In the genomic region with DNA sequence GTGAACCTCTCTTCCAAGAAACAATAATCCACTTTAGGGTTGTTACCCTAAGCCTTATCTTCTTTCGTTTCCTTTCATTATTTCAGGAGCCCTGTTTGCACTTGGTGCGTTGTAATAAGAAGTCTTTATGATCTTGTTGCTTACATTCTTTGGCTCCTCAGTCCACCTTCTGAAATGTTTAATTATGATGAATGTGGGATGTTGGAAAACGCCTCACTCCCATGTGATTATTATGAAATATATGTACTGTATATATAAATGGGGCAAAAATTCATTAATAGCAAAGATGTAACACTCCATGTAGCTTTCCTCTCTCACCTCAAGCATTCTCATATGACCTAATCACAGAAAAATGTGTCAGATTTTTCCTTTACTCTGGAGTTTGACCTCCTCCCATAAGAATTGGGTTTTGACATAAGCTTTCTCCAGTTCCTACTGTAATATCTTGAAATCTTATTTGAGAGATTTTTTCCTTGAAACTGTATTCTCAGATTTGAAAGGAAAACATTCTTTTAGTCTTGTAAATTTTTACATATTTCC, we compare ENCODE assay signal across 24 cellular contexts.
DNase-seq lines count a peak whose midpoint lies in the region; ATAC-seq, FAIRE-seq and TF ChIP-seq lines count a peak whose summit lies in the region.
"Had no signal": no experiment of that assay in that cellular context is flagged by ENCODE, and none has a peak within 500 bp of the region (broad histone marks: within the 10 kb centered on the region; RNA-seq: fewer than 3 reads in every experiment).

No MANE protein-coding gene starts in this region.

- H2AFZ ChIP-seq in K562 (ENCODE audit: low read depth, low read length), result peak overlapping the region; percentile 56
- H2AFZ ChIP-seq in OCI-LY7 (ENCODE audit: low read length), result no peak overlapping the region
- H2AFZ ChIP-seq: PC-9 had no signal

- TF ChIP-seq CTCF in K562 (IDR thresholded peaks at IDR 0.05 in 2 of 3, conservative IDR thresholded peaks at IDR 0.05 in 1 of 3; ENCODE audit: insufficient read depth in 2 of 3, low read depth in 1 of 3, low read length in 3 of 3), result no peak
- no peak for TF ChIP-seq CTCF in OCI-LY7 (conservative IDR thresholded peaks at IDR 0.05; ENCODE audit: low read length)

- no peak overlapping the region for H3K9ac ChIP-seq in K562 (ENCODE audit: insufficient read depth in 1 of 2, low read depth in 2 of 2, low read length in 2 of 2)

- H3K36me3 ChIP-seq in K562 (ENCODE audit: control insufficient read depth, insufficient read depth, low read length), result no peaks in the 10 kb centered on the region
- H3K36me3 ChIP-seq in OCI-LY7 (ENCODE audit: insufficient read depth, low read length), result no peaks in the 10 kb centered on the region
- H3K36me3 ChIP-seq: pancreas, right lobe of liver had no signal

- ATAC-seq in K562, result no peak
- ATAC-seq: activated naive CD8-positive, alpha-beta T cell treated with anti-CD3 and anti-CD28 coated beads, Interleukin-2, amount 50 U/mL, for 24 hours; natural killer cell; pancreas; right lobe of liver had no signal

- DNase-seq in EH (ENCODE audit: low read depth) (peak; percentile 10), LHCN-M2 (ENCODE audit: low read depth) (peak; percentile 42), K562 (ENCODE audit: extremely low read depth in 1 of 4, low spot score in 3 of 4) (no peak), kidney tubule cell (ENCODE audit: low spot score) (peak; percentile 47), amygdala (lab: John Stamatoyannopoulos, UW) (no peak), OCI-LY7 (ENCODE audit: low spot score) (no peak)
- DNase-seq in stimulated activated CD4-positive, alpha-beta T cell treated with anti-CD3 and anti-CD28 coated beads, Interleukin-12 subunit alpha, Interleukin-12 subunit beta, amount 100 ng/mL, for 4 hours, result no peak
- no peak for DNase-seq in stimulated activated CD8-positive, alpha-beta memory T cell treated with anti-CD3 and anti-CD28 coated beads, Interleukin-4, amount 100 ng/mL, for 48 hours
- DNase-seq: activated CD4-positive, alpha-beta T cell treated with anti-CD3 and anti-CD28 coated beads, Interleukin-2, amount 10 ng/mL, durations not matched to agents 7 days and 5 days; activated CD8-positive, alpha-beta memory T cell treated with anti-CD3 and anti-CD28 coated beads, Interleukin-2, amount 50 U/mL, for 4 hours; activated effector memory CD4-positive, alpha-beta T cell treated with Interleukin-2 at 50 U/mL for 16 hours; activated naive CD8-positive, alpha-beta T cell treated with anti-CD3 and anti-CD28 coated beads, Interleukin-2, amount 50 U/mL, for 24 hours; DMS153; dorsolateral prefrontal cortex; erythroblast; hippocampal formation; natural killer cell; NCI-H2171; pancreas; right lobe of liver; T-helper 2 cell had no signal

- H3K79me2 ChIP-seq in K562 (ENCODE audit: control insufficient read depth, insufficient read depth, low read length) (no peaks in the 10 kb centered on the region), OCI-LY7 (ENCODE audit: insufficient read depth, low read depth, low read length) (no peaks in the 10 kb centered on the region)

- H3K27me3 ChIP-seq in K562 (ENCODE audit: control insufficient read depth in 2 of 2, insufficient read depth in 2 of 2, low read length in 2 of 2), result no peaks in the 10 kb centered on the region
- H3K27me3 ChIP-seq: pancreas, right lobe of liver had no signal

- no peak for FAIRE-seq in K562 (lab: Jason Lieb, UNC)
- FAIRE-seq: frontal cortex, GM12891, pancreas had no signal

- TF ChIP-seq RAD21 in K562 (CRISPR knock-in tag; conservative IDR thresholded peaks at IDR 0.05 in 1 of 2, IDR thresholded peaks at IDR 0.05 in 1 of 2), result no peak

- CTCF ChIA-PET in K562 (lab: Yijun Ruan, JAX; ENCODE audit: low intra/inter-chr PET ratio) (no interaction called here), OCI-LY7 (lab: Charles Lee; ENCODE audit: unreplicated experiment) (no interaction called here)

- in situ Hi-C loops in K562 (cut with MboI), result no loop called here

- no peak for TF ChIP-seq EP300 in K562 (IDR thresholded peaks at IDR 0.05; ENCODE audit: low read length)

- no peak overlapping the region for H3K4me3 ChIP-seq in K562
- no peak overlapping the region for H3K4me3 ChIP-seq in OCI-LY7 (ENCODE audit: low read depth, low read length, poor library complexity, severe bottlenecking)
- H3K4me3 ChIP-seq: dorsolateral prefrontal cortex, pancreas, PC-9, right lobe of liver had no signal

- WGBS in K562 (ENCODE audit: insufficient coverage, low coverage, missing lambda C conversion rate), result 34% methylated on average over 3 of the region's 3 CpGs

- POLR2A ChIA-PET in K562 (lab: Yijun Ruan, JAX), result interaction anchor here (1.1 kb wide), 1 partner anchor 8 kb away, joined by 3 read pairs; no protein-coding TSS in a partner anchor
- POLR2A ChIA-PET in OCI-LY7 (lab: Charles Lee), result interaction anchor here (0.6 to 1.1 kb wide), 2 partner anchors 8 to 63 kb away, joined by 3 to 5 read pairs; no protein-coding TSS in a partner anchor

- no peaks in the 10 kb centered on the region for H3K9me3 ChIP-seq in K562 (replicated peaks; ENCODE audit: control insufficient read depth, insufficient read depth, low read depth, low read length)
- H3K9me3 ChIP-seq in OCI-LY7 (ENCODE audit: low read length), result no peaks in the 10 kb centered on the region
- H3K9me3 ChIP-seq: pancreas, right lobe of liver had no signal

- intact Hi-C loops in K562 (cut with micrococcal nuclease), result no loop called here
- intact Hi-C loops in OCI-LY7 (cut with micrococcal nuclease; ENCODE audit: unreplicated experiment), result no loop called here

- no peaks in the 10 kb centered on the region for H3K9me2 ChIP-seq in OCI-LY7 (ENCODE audit: insufficient read depth, low read length)

- H3K4me1 ChIP-seq in K562 (replicated peaks in 1 of 2; ENCODE audit: control insufficient read depth in 2 of 2, insufficient read depth in 2 of 2, low read length in 2 of 2) (no peaks in the 10 kb centered on the region; a peak in 1 of 5 replicates), OCI-LY7 (ENCODE audit: insufficient read depth, low read length, poor library complexity, severe bottlenecking) (no peaks in the 10 kb centered on the region)
- H3K4me1 ChIP-seq: pancreas, right lobe of liver had no signal

- H4K20me1 ChIP-seq in K562 (replicated peaks; ENCODE audit: control insufficient read depth, insufficient read depth, low read length), result no peaks in the 10 kb centered on the region
- H4K20me1 ChIP-seq in OCI-LY7 (ENCODE audit: insufficient read depth, low read length), result no peaks in the 10 kb centered on the region

- H3K9me1 ChIP-seq in K562 (ENCODE audit: control insufficient read depth, insufficient read depth, low read length), result no peaks in the 10 kb centered on the region

- H3K4me2 ChIP-seq in K562 (ENCODE audit: insufficient read depth, low read length), result no peak overlapping the region
- no peak overlapping the region for H3K4me2 ChIP-seq in OCI-LY7 (ENCODE audit: low read length)
- H3K4me2 ChIP-seq: PC-9 had no signal

- H3K27ac ChIP-seq in K562 (ENCODE audit: extremely low read depth, low read depth, low read length) (no peak overlapping the region), OCI-LY7 (ENCODE audit: low read depth, low read length, poor library complexity, severe bottlenecking) (no peak overlapping the region)
- H3K27ac ChIP-seq: dorsolateral prefrontal cortex, pancreas, PC-9, right lobe of liver had no signal

- BruUV-seq in K562 (replicated peaks; lab: Mats Ljungman, UMichigan) (no TSS peak), OCI-LY7 (replicated peaks; lab: Mats Ljungman, UMichigan) (no TSS peak)

- no peak for TF ChIP-seq POLR2A in K562 (conservative IDR thresholded peaks at IDR 0.05)

TF ChIP-seq in K562, 482 proteins besides CTCF, POLR2A, EP300 and RAD21 (continues in another document):
- no peak for TF ChIP-seq NFXL1 (CRISPR knock-in tag; IDR thresholded peaks at IDR 0.05)
- TF ChIP-seq, protein P1, sequence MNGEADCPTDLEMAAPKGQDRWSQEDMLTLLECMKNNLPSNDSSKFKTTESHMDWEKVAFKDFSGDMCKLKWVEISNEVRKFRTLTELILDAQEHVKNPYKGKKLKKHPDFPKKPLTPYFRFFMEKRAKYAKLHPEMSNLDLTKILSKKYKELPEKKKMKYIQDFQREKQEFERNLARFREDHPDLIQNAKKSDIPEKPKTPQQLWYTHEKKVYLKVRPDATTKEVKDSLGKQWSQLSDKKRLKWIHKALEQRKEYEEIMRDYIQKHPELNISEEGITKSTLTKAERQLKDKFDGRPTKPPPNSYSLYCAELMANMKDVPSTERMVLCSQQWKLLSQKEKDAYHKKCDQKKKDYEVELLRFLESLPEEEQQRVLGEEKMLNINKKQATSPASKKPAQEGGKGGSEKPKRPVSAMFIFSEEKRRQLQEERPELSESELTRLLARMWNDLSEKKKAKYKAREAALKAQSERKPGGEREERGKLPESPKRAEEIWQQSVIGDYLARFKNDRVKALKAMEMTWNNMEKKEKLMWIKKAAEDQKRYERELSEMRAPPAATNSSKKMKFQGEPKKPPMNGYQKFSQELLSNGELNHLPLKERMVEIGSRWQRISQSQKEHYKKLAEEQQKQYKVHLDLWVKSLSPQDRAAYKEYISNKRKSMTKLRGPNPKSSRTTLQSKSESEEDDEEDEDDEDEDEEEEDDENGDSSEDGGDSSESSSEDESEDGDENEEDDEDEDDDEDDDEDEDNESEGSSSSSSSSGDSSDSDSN (IDR thresholded peaks at IDR 0.05; ENCODE audit: borderline replicate concordance in 1 of 2, low read depth in 2 of 2, low read length in 2 of 2), result no peak
- no peak for TF ChIP-seq ARID1B (IDR thresholded peaks at IDR 0.05)
- TF ChIP-seq DPF2 (IDR thresholded peaks at IDR 0.05), result no peak
- TF ChIP-seq ATF7 (IDR thresholded peaks at IDR 0.05), result 0 out of 2 replicates have a peak, but pooled peaks have one; percentile 17
- no peak for TF ChIP-seq PTRF (tag; IDR thresholded peaks at IDR 0.05)
- no peak for TF ChIP-seq ZNF639 (CRISPR knock-in tag; conservative IDR thresholded peaks at IDR 0.05 in 1 of 2, IDR thresholded peaks at IDR 0.05 in 1 of 2)
- no peak for TF ChIP-seq ZFPM2 (CRISPR knock-in tag; IDR thresholded peaks at IDR 0.05)
- TF ChIP-seq ZNF584 (CRISPR knock-in tag; IDR thresholded peaks at IDR 0.05; ENCODE audit: low read depth), result no peak
- TF ChIP-seq STAT5B (CRISPR knock-in tag; IDR thresholded peaks at IDR 0.05), result no peak

Comparison
In these comparisons a context has a peak if more than half of its experiments do, and no peak if none do; other contexts are left out.
1. DNase-seq: peak in EH (single experiment), LHCN-M2 (single experiment) and kidney tubule cell (single experiment); none in K562 (0 of 4), amygdala (0 of 56), OCI-LY7 (single experiment), stimulated activated CD4-positive, alpha-beta T cell treated with anti-CD3 and anti-CD28 coated beads, Interleukin-12 subunit alpha, Interleukin-12 subunit beta, amount 100 ng/mL, for 4 hours (single experiment) and stimulated activated CD8-positive, alpha-beta memory T cell treated with anti-CD3 and anti-CD28 coated beads, Interleukin-4, amount 100 ng/mL, for 48 hours (single experiment).